In the genomic region with DNA sequence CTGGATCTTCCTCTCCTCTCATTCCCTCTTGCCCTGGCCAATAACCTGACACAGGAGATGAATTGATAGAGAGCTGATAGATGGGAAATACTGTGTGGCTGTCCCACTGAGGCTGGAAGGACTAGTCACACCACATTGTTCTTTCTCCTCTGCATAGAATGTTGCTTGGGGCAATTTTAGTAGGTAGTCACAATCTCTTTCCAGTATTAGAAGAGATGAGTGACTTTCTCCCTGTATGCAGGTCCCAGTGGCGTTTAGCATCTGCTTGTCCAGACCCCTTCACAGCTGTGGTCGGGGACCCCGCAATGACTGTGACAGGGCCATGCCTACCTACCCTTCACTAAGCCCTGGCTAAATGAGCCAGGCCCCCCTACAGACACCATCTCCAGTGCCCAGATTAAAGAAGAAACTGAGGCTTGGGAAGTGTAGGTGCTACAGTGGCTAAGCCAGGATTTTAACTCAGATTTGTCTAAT, we compare ENCODE assay signal across 33 cellular contexts. TPM values are rescaled to one million over a fixed set of nuclear protein-coding genes. Genes with fewer than 3 reads are reported as not detected.
A peak's percentile ranks its signal among the peaks of the same experiment; 100 is the strongest.
DNase-seq lines count a peak whose midpoint lies in the region; ATAC-seq, FAIRE-seq and TF ChIP-seq lines count a peak whose summit lies in the region.
"Had no signal": no experiment of that assay in that cellular context is flagged by ENCODE, and none has a peak within 500 bp of the region (broad histone marks: within the 10 kb centered on the region; RNA-seq: fewer than 3 reads in every experiment).

No MANE protein-coding gene starts in this region.

- no peak overlapping the region for H3K4me3 Mint-ChIP-seq in activated T-cell treated with anti-CD3 and anti-CD28 coated beads, Interleukin-2, amount 50 U/mL, for 72 hours
- H3K4me3 Mint-ChIP-seq: activated CD8-positive, alpha-beta T cell treated with anti-CD3 and anti-CD28 coated beads for 36 hours; effector memory CD8-positive, alpha-beta T cell; naive thymus-derived CD4-positive, alpha-beta T cell; stimulated activated naive CD8-positive, alpha-beta T cell treated with anti-CD3 and anti-CD28 coated beads, Interleukin-15, amount 100 ng/mL, for 72 hours had no signal

- H3K4me3 ChIP-seq in PC-3 (ENCODE audit: low read length) (peak overlapping the region; percentile 19; the same call in 1 of the 2 replicates), GM12878 (no peak overlapping the region), keratinocyte (ENCODE audit: control insufficient read depth in 2 of 3, extremely low read depth in 1 of 3, insufficient read depth in 2 of 3, low read depth in 1 of 3, low read length in 3 of 3) (no peak overlapping the region), transverse colon (no peak overlapping the region)
- H3K4me3 ChIP-seq: esophagus muscularis mucosa, HAP-1, K562, left ventricle myocardium inferior, prostate gland, SJSA1, tibial artery had no signal

- dilution Hi-C loops in keratinocyte (cut with MboI; ENCODE audit: extremely low pct_ligation_motif_present, low sequenced_read_pairs), result no loop called here

- CTCF ChIA-PET in PC-3 (lab: Charles Lee), result no interaction called here
- CTCF ChIA-PET in GM12878 (lab: Yijun Ruan, JAX), result interaction anchor here (0.9 to 3.0 kb wide), 8 partner anchors 9 to 103 kb away, joined by 3 to 20 read pairs (median 8); no protein-coding TSS in a partner anchor

- no peak for TF ChIP-seq CTCF in PC-3 (conservative IDR thresholded peaks at IDR 0.05; ENCODE audit: low read depth, low read length)
- TF ChIP-seq CTCF in GM12878 (IDR thresholded peaks at IDR 0.05 in 2 of 3, conservative IDR thresholded peaks at IDR 0.05 in 1 of 3; ENCODE audit: control insufficient read depth in 2 of 3, extremely low read depth in 1 of 3, insufficient read depth in 1 of 3, low read depth in 3 of 3, low read length in 3 of 3), result no peak
- no peak for TF ChIP-seq CTCF in keratinocyte (optimal IDR thresholded peaks at IDR 0.05 in 1 of 3, IDR thresholded peaks at IDR 0.05 in 1 of 3, conservative IDR thresholded peaks at IDR 0.05 in 1 of 3; ENCODE audit: extremely low read depth in 1 of 3, insufficient read depth in 2 of 3, low read length in 3 of 3)
- no peak for TF ChIP-seq CTCF in transverse colon (IDR thresholded peaks at IDR 0.05)

- POLR2A ChIA-PET in PC-3 (lab: Charles Lee; ENCODE audit: unreplicated experiment) (interaction anchor here (0.5 to 1.4 kb wide), 2 partner anchors 8 to 269 kb away, joined by 3 to 12 read pairs; no protein-coding TSS in a partner anchor), GM12878 (lab: Charles Lee) (interaction anchor here (1.5 to 1.6 kb wide), 2 partner anchors 18 to 134 kb away, joined by 3 to 4 read pairs; no protein-coding TSS in a partner anchor)

- H3K4me1 ChIP-seq in PC-3 (ENCODE audit: insufficient read depth, low read length), result peaks cover 65% of the 10 kb centered on the region
- peaks cover 32% of the 10 kb centered on the region for H3K4me1 ChIP-seq in GM12878 (ENCODE audit: control insufficient read depth, insufficient read depth, low read length)
- peaks cover 67% of the 10 kb centered on the region for H3K4me1 ChIP-seq in keratinocyte (ENCODE audit: control insufficient read depth, extremely low read depth, insufficient read depth, low read length)
- peaks cover 9 to 55% (median 23%) of the 10 kb centered on the region in 4 donors for H3K4me1 ChIP-seq in transverse colon
- H3K4me1 ChIP-seq: HAP-1, prostate gland, tibial artery had no signal

- H3K79me2 ChIP-seq in PC-3 (ENCODE audit: low read length) (no peaks in the 10 kb centered on the region), GM12878 (ENCODE audit: control insufficient read depth, insufficient read depth, low read length) (no peaks in the 10 kb centered on the region), keratinocyte (ENCODE audit: control insufficient read depth, insufficient read depth, low read length) (no peaks in the 10 kb centered on the region)

- BruUV-seq in PC-3 (replicated peaks; lab: Mats Ljungman, UMichigan) (no TSS peak), GM12878 (replicated peaks; lab: Mats Ljungman, UMichigan) (no TSS peak)

- H3K9me2 ChIP-seq in PC-3 (replicated peaks; ENCODE audit: low read length), result no peaks in the 10 kb centered on the region

- H3K27ac ChIP-seq in PC-3 (ENCODE audit: low read length), result peak overlapping the region; percentile 98
- H3K27ac ChIP-seq in GM12878 (ENCODE audit: control insufficient read depth, insufficient read depth), result no peak overlapping the region
- H3K27ac ChIP-seq in keratinocyte (ENCODE audit: control insufficient read depth, insufficient read depth, low read length), result peak overlapping the region; percentile 94
- H3K27ac ChIP-seq in transverse colon, result peak overlapping the region; percentile 59 to 84 (median 64)
- H3K27ac ChIP-seq: C4-2B, esophagus muscularis mucosa, left ventricle myocardium inferior, prostate gland, SJSA1, tibial artery had no signal

- no peaks in the 10 kb centered on the region for H3K9me3 ChIP-seq in PC-3 (ENCODE audit: low read length)
- H3K9me3 ChIP-seq in GM12878 (replicated peaks; ENCODE audit: control insufficient read depth, insufficient read depth, low read length), result no peaks in the 10 kb centered on the region
- H3K9me3 ChIP-seq in keratinocyte (ENCODE audit: control insufficient read depth, low read depth, low read length), result no peaks in the 10 kb centered on the region
- no peaks in the 10 kb centered on the region for H3K9me3 ChIP-seq in transverse colon
- H3K9me3 ChIP-seq: esophagus muscularis mucosa, HAP-1, left ventricle myocardium inferior, prostate gland, SJSA1, tibial artery had no signal

- H2AFZ ChIP-seq in PC-3 (ENCODE audit: low read length), result no peak overlapping the region
- H2AFZ ChIP-seq in GM12878 (ENCODE audit: control insufficient read depth, low read depth, low read length), result no peak overlapping the region
- no peak overlapping the region for H2AFZ ChIP-seq in keratinocyte (ENCODE audit: control insufficient read depth, low read length)

- H4K20me1 ChIP-seq in PC-3 (ENCODE audit: low read length) (no peaks in the 10 kb centered on the region), GM12878 (ENCODE audit: control insufficient read depth, insufficient read depth) (no peaks in the 10 kb centered on the region), keratinocyte (ENCODE audit: control insufficient read depth, extremely low read depth, insufficient read depth, low read length) (no peaks in the 10 kb centered on the region)

- H3K36me3 ChIP-seq in PC-3 (ENCODE audit: low read depth, low read length) (no peaks in the 10 kb centered on the region), GM12878 (ENCODE audit: control insufficient read depth in 2 of 2, insufficient read depth in 2 of 2, low read length in 1 of 2) (no peaks in the 10 kb centered on the region), keratinocyte (ENCODE audit: control insufficient read depth in 2 of 2, extremely low read depth in 1 of 2, insufficient read depth in 2 of 2, low read length in 2 of 2) (no peaks in the 10 kb centered on the region), transverse colon (no peaks in the 10 kb centered on the region)
- H3K36me3 ChIP-seq: esophagus muscularis mucosa, HAP-1, left ventricle myocardium inferior, prostate gland, SJSA1, tibial artery had no signal

- peak overlapping the region; percentile 75 for H3K4me2 ChIP-seq in PC-3 (ENCODE audit: low read length)
- no peak overlapping the region for H3K4me2 ChIP-seq in GM12878 (ENCODE audit: control insufficient read depth, insufficient read depth)
- H3K4me2 ChIP-seq in keratinocyte (ENCODE audit: control insufficient read depth, extremely low read depth, insufficient read depth, low read depth, low read length), result peak overlapping the region; percentile 67

- DNase-seq in PC-3 (no peak), GM12878 (ENCODE audit: low read depth, low spot score) (no peak), keratinocyte (ENCODE audit: low read depth, low spot score) (no peak), transverse colon (peak; percentile 7), NCI-H2227 treated with DMSO at 0.1 percent for 48 hours (lab: John Stamatoyannopoulos, UW) (no peak), cortex of kidney (lab: John Stamatoyannopoulos, UW) (no peak)
- no peak for DNase-seq in activated T-cell treated with anti-CD3 and anti-CD28 coated beads, Interleukin-2, amount 50 U/mL, for 72 hours
- DNase-seq: activated CD4-positive, CD25-positive, alpha-beta regulatory T cell treated with anti-CD3 and anti-CD28 coated beads, Interleukin-2, amount 50 U/mL, for 72 hours; activated CD8-positive, alpha-beta T cell treated with anti-CD3 and anti-CD28 coated beads for 36 hours; activated gamma-delta T cell treated with Interleukin-2 at 50 U/mL for 16 hours; effector memory CD8-positive, alpha-beta T cell; hippocampal formation; left ventricle myocardium inferior; NCI-H1105; NCI-H1930; NCI-H524 treated with DMSO at 0.1 percent for 48 hours; NK-92 treated with Interleukin-12 subunit alpha and Interleukin-12 subunit beta, amount 100 ng/mL, for 24 hours; nucleus accumbens; stimulated activated naive CD8-positive, alpha-beta T cell treated with anti-CD3 and anti-CD28 coated beads, Interleukin-15, amount 100 ng/mL, for 72 hours; T-helper 1 cell had no signal

- TF ChIP-seq POLR2A in GM12878 (IDR thresholded peaks at IDR 0.05; ENCODE audit: low read depth, low read length), result no peak
- TF ChIP-seq POLR2A in transverse colon (IDR thresholded peaks at IDR 0.05), result no peak

- H3K9ac ChIP-seq in PC-3 (ENCODE audit: low read length) (peak overlapping the region; percentile 89), GM12878 (ENCODE audit: control insufficient read depth, insufficient read depth, low read length) (no peak overlapping the region), keratinocyte (ENCODE audit: control insufficient read depth, extremely low read depth, insufficient read depth, low read length) (peak overlapping the region; percentile 23)

- H3K27me3 ChIP-seq in PC-3 (ENCODE audit: low read length), result no peaks in the 10 kb centered on the region
- H3K27me3 ChIP-seq in GM12878 (replicated peaks in 1 of 2; ENCODE audit: control insufficient read depth in 2 of 2, insufficient read depth in 2 of 2, low read length in 1 of 2), result no peaks in the 10 kb centered on the region; a peak in 1 of 4 replicates
- no peaks in the 10 kb centered on the region for H3K27me3 ChIP-seq in keratinocyte (ENCODE audit: control insufficient read depth, extremely low read depth, insufficient read depth, low read length)
- H3K27me3 ChIP-seq in transverse colon, result no peaks in the 10 kb centered on the region
- H3K27me3 ChIP-seq: esophagus muscularis mucosa, SJSA1, tibial artery had no signal

- H3K4me1 Mint-ChIP-seq in activated T-cell treated with anti-CD3 and anti-CD28 coated beads, Interleukin-2, amount 50 U/mL, for 72 hours (ENCODE audit: low read depth), result no peaks in the 10 kb centered on the region
- H3K4me1 Mint-ChIP-seq: stimulated activated naive CD8-positive, alpha-beta T cell treated with anti-CD3 and anti-CD28 coated beads, Interleukin-15, amount 100 ng/mL, for 72 hours had no signal

- WGBS in GM12878 (ENCODE audit: insufficient coverage, insufficient replicate concordance, low lambda C conversion rate, missing lambda C conversion rate), result 78% methylated on average over 3 of the region's 3 CpGs
- WGBS in transverse colon (ENCODE audit: low coverage in 1 of 2), 2 donors, result 74% methylated on average over 3 of the region's 3 CpGs; no CpG with 5 or more reads in 1 of the 2 donors

- no peaks in the 10 kb centered on the region for H3K9me3 Mint-ChIP-seq in activated T-cell treated with anti-CD3 and anti-CD28 coated beads, Interleukin-2, amount 50 U/mL, for 72 hours
- H3K9me3 Mint-ChIP-seq: activated CD8-positive, alpha-beta T cell treated with anti-CD3 and anti-CD28 coated beads for 36 hours; effector memory CD8-positive, alpha-beta T cell; naive thymus-derived CD4-positive, alpha-beta T cell; stimulated activated naive CD8-positive, alpha-beta T cell treated with anti-CD3 and anti-CD28 coated beads, Interleukin-15, amount 100 ng/mL, for 72 hours had no signal

- FAIRE-seq in GM12878 (lab: Jason Lieb, UNC), result no peak
- peak; percentile 20 for FAIRE-seq in keratinocyte (lab: Jason Lieb, UNC)
- FAIRE-seq: colon, frontal cortex, HTR-8/SVneo, islet of Langerhans, K562 had no signal

- H3K36me3 Mint-ChIP-seq in activated T-cell treated with anti-CD3 and anti-CD28 coated beads, Interleukin-2, amount 50 U/mL, for 72 hours (ENCODE audit: insufficient read depth in 2 of 2), result no peaks in the 10 kb centered on the region
- H3K36me3 Mint-ChIP-seq: naive thymus-derived CD4-positive, alpha-beta T cell had no signal

- H3K27ac Mint-ChIP-seq in activated T-cell treated with anti-CD3 and anti-CD28 coated beads, Interleukin-2, amount 50 U/mL, for 72 hours, result no peak overlapping the region
- H3K27ac Mint-ChIP-seq: activated CD8-positive, alpha-beta T cell treated with anti-CD3 and anti-CD28 coated beads for 36 hours; effector memory CD8-positive, alpha-beta T cell; naive thymus-derived CD4-positive, alpha-beta T cell; stimulated activated naive CD8-positive, alpha-beta T cell treated with anti-CD3 and anti-CD28 coated beads, Interleukin-15, amount 100 ng/mL, for 72 hours had no signal

- no peak for TF ChIP-seq EP300 in GM12878 (IDR thresholded peaks at IDR 0.05; ENCODE audit: borderline replicate concordance in 1 of 2, control insufficient read depth in 1 of 2, low read depth in 2 of 2, low read length in 2 of 2)
- no peak for TF ChIP-seq EP300 in transverse colon (IDR thresholded peaks at IDR 0.05; ENCODE audit: low read depth)

- in situ Hi-C loops in GM12878 (cut with MboI) (loop anchor here (25.0 kb wide), 1 partner anchor 357 kb away; no protein-coding TSS in a partner anchor), transverse colon (cut with MboI; ENCODE audit: low pct_ligation_motif_present in 1 of 4, low pct_unique_long_range_greater_than_20kb in 1 of 4, low sequenced_read_pairs in 3 of 4) (no loop called here)

- H3K27me3 Mint-ChIP-seq in activated T-cell treated with anti-CD3 and anti-CD28 coated beads, Interleukin-2, amount 50 U/mL, for 72 hours (ENCODE audit: low read depth), result no peaks in the 10 kb centered on the region
- H3K27me3 Mint-ChIP-seq: activated CD8-positive, alpha-beta T cell treated with anti-CD3 and anti-CD28 coated beads for 36 hours had no signal

- intact Hi-C loops in PC-3 (cut with micrococcal nuclease) (loop anchor here (2.0 kb wide), 1 partner anchor 43 kb away; no protein-coding TSS in a partner anchor), GM12878 (cut with micrococcal nuclease; ENCODE audit: unreplicated experiment) (no loop called here), transverse colon (cut with DNase I; ENCODE audit: low total_unique reads) (loop anchor here (10.0 kb wide), 1 partner anchor 91 kb away; no protein-coding TSS in a partner anchor)

- no peak for ATAC-seq in PC-3
- no peak for ATAC-seq in GM12878
- no peak for ATAC-seq in activated T-cell treated with anti-CD3 and anti-CD28 coated beads, Interleukin-2, amount 50 U/mL, for 72 hours (replicated peaks in 1 of 2)
- ATAC-seq: activated CD8-positive, alpha-beta T cell treated with anti-CD3 and anti-CD28 coated beads for 36 hours; effector memory CD8-positive, alpha-beta T cell; K562; naive thymus-derived CD4-positive, alpha-beta T cell; Panc1; stimulated activated naive CD8-positive, alpha-beta T cell treated with anti-CD3 and anti-CD28 coated beads, Interleukin-15, amount 100 ng/mL, for 72 hours had no signal

- no peak for TF ChIP-seq RAD21 in GM12878 (IDR thresholded peaks at IDR 0.05; ENCODE audit: insufficient read depth, low read depth, low read length)

- SMC1A ChIA-PET in GM12878 (lab: Charles Lee; ENCODE audit: uncharacterized antibody, unreplicated experiment), result interaction anchor here (0.6 to 2.1 kb wide), 7 partner anchors 8 to 113 kb away, joined by 3 to 8 read pairs (median 4); no protein-coding TSS in a partner anchor

- H3K9me1 ChIP-seq in keratinocyte (ENCODE audit: control insufficient read depth, extremely low read depth, insufficient read depth, low read length), result peaks cover 4% of the 10 kb centered on the region

- peaks cover 21% of the 10 kb centered on the region for H3F3A ChIP-seq in PC-3 (ENCODE audit: low read length, unreplicated experiment)

- RAD21 ChIA-PET in GM12878 (lab: Charles Lee; ENCODE audit: unreplicated experiment), result interaction anchor here (2.0 to 2.6 kb wide), 2 partner anchors 20 to 43 kb away, joined by 4 to 7 read pairs; no protein-coding TSS in a partner anchor

RNA-seq across cellular contexts. Expression of a gene that starts 24.0 kb away (rescaled TPM):
- total RNA-seq in PC-3 (2014; rRNA removed) (54.8 and 72.9 TPM in 2 replicates), GM12878 (2014; rRNA removed) (0.05 and 0.17 TPM in 2 replicates), GM12878 (2014; rRNA removed; fragmentation: Illumina TruSeq; extraction: Trizol) (not detected in 2 replicates), GM12878 (2021) (0.19 and 0.23 TPM in 2 replicates), transverse colon (10 to 100 TPM in 3 of 4 donors, 1 to 10 TPM in 1; 8.6 to 21.4 (median 12.6) TPM)
- 1.6 and 1.8 TPM in 2 replicates for total RNA-seq in GM12878 (2013; cell fraction: nucleolus; rRNA removed)
- polyA plus RNA-seq in GM12878 (2011; ENCODE audit: low read depth), result not detected
- polyA plus RNA-seq in GM12878 (2011; rRNA removed) (not detected in 2 replicates), GM12878 (2014; fragmentation: Illumina TruSeq; extraction: Trizol) (0.03 TPM in 1 of 2 replicates, not detected in the other), GM12878 (2014; fragmentation: Nextera tagmentation; extraction: Ambion mirVana) (not detected), GM12878 (2014; rRNA removed) (0.04 TPM in 1 of 2 replicates, not detected in the other), GM12878 (2016; fragmentation: Nextera tagmentation; extraction: Ambion mirVana) (not detected), keratinocyte (3.9 to 6.9 TPM (median 5.1 TPM) in 3 replicates)
- not detected in 2 replicates for polyA plus RNA-seq in GM12878 (2011; cell fraction: cytosol; rRNA removed)
- polyA plus RNA-seq in GM12878 (2011; cell fraction: nucleus; rRNA removed), result not detected in 2 replicates
- 0.11 TPM in 1 of 2 replicates, not detected in the other for polyA plus RNA-seq in GM12878 (2012)
- not detected in 2 replicates for polyA minus RNA-seq in GM12878 (2011; rRNA and poly(A)+ RNA removed)
- not detected in 2 replicates for polyA minus RNA-seq in GM12878 (2011; cell fraction: cytosol; rRNA and poly(A)+ RNA removed)
- polyA minus RNA-seq in GM12878 (2011; cell fraction: nucleus; rRNA and poly(A)+ RNA removed), result not detected in 2 replicates
- 1.7 TPM for polyA plus RNA-seq in keratinocyte (2011; ENCODE audit: low read depth)
- polyA plus RNA-seq in keratinocyte (2011; cell fraction: cytosol; rRNA removed), result 2.4 and 2.8 TPM in 2 replicates
- polyA plus RNA-seq in keratinocyte (2011; cell fraction: nucleus; rRNA removed), result 3.9 and 4.0 TPM in 2 replicates
- 2.1 and 7.0 TPM in 2 replicates for polyA plus RNA-seq in keratinocyte (2012; ENCODE audit: low replicate concordance)
- 4.4 to 18.0 TPM (median 7.1 TPM) in 3 replicates for polyA minus RNA-seq in keratinocyte
- 2.3 TPM for polyA minus RNA-seq in keratinocyte (2011; cell fraction: cytosol; rRNA and poly(A)+ RNA removed)
- polyA minus RNA-seq in keratinocyte (2011; cell fraction: nucleus; rRNA and poly(A)+ RNA removed), result 3.8 and 3.9 TPM in 2 replicates
- total RNA-seq in activated T-cell treated with anti-CD3 and anti-CD28 coated beads, Interleukin-2, amount 50 U/mL, for 72 hours, result not detected
- total RNA-seq: activated CD8-positive, alpha-beta T cell treated with anti-CD3 and anti-CD28 coated beads for 36 hours; frontal cortex; K562; SJSA1 had no signal
- polyA plus RNA-seq: K562; naive thymus-derived CD4-positive, alpha-beta T cell had no signal

RNA-seq across cellular contexts. Expression of a gene that starts 52.0 kb away (rescaled TPM):
- total RNA-seq in PC-3 (2014; rRNA removed) (7.1 and 8.8 TPM in 2 replicates), GM12878 (2014; rRNA removed) (19.5 and 21.1 TPM in 2 replicates), GM12878 (2014; rRNA removed; fragmentation: Illumina TruSeq; extraction: Trizol) (39.2 and 42.5 TPM in 2 replicates), GM12878 (2021) (82.8 and 89.8 TPM in 2 replicates), transverse colon (10 to 100 TPM in 3 of 4 donors, 1 to 10 TPM in 1; 9.1 to 15.9 (median 15.0) TPM)
- 80.2 and 85.2 TPM in 2 replicates for total RNA-seq in GM12878 (2013; cell fraction: nucleolus; rRNA removed)
- 26.8 TPM for polyA plus RNA-seq in GM12878 (2011; ENCODE audit: low read depth)
- polyA plus RNA-seq in GM12878 (2011; rRNA removed) (52.7 and 68.3 TPM in 2 replicates), GM12878 (2014; fragmentation: Illumina TruSeq; extraction: Trizol) (62.4 and 70.9 TPM in 2 replicates), GM12878 (2014; fragmentation: Nextera tagmentation; extraction: Ambion mirVana) (10 to 100 TPM; 13.2 to 15.4 TPM), GM12878 (2014; rRNA removed) (43.0 and 44.6 TPM in 2 replicates), GM12878 (2016; fragmentation: Nextera tagmentation; extraction: Ambion mirVana) (10 to 100 TPM; 58.7 to 68.4 TPM), keratinocyte (11.6 to 16.2 TPM (median 14.2 TPM) in 3 replicates)
- polyA plus RNA-seq in GM12878 (2011; cell fraction: cytosol; rRNA removed), result 34.0 and 36.1 TPM in 2 replicates
- polyA plus RNA-seq in GM12878 (2011; cell fraction: nucleus; rRNA removed), result 55.8 and 56.5 TPM in 2 replicates
- 27.1 and 40.7 TPM in 2 replicates for polyA plus RNA-seq in GM12878 (2012)
- polyA minus RNA-seq in GM12878 (2011; rRNA and poly(A)+ RNA removed), result 46.8 and 48.8 TPM in 2 replicates
- polyA minus RNA-seq in GM12878 (2011; cell fraction: cytosol; rRNA and poly(A)+ RNA removed), result 30.5 and 31.3 TPM in 2 replicates
- 36.1 and 52.3 TPM in 2 replicates for polyA minus RNA-seq in GM12878 (2011; cell fraction: nucleus; rRNA and poly(A)+ RNA removed)
- polyA plus RNA-seq in keratinocyte (2011; ENCODE audit: low read depth), result 42.3 TPM
- polyA plus RNA-seq in keratinocyte (2011; cell fraction: cytosol; rRNA removed), result 12.3 and 17.5 TPM in 2 replicates
- 18.2 and 21.1 TPM in 2 replicates for polyA plus RNA-seq in keratinocyte (2011; cell fraction: nucleus; rRNA removed)
- polyA plus RNA-seq in keratinocyte (2012; ENCODE audit: low replicate concordance), result 11.2 and 12.1 TPM in 2 replicates
- polyA minus RNA-seq in keratinocyte, result 6.9 to 14.1 TPM (median 10.5 TPM) in 3 replicates
- 14.8 TPM for polyA minus RNA-seq in keratinocyte (2011; cell fraction: cytosol; rRNA and poly(A)+ RNA removed)
- 9.6 and 16.4 TPM in 2 replicates for polyA minus RNA-seq in keratinocyte (2011; cell fraction: nucleus; rRNA and poly(A)+ RNA removed)
- 10 to 100 TPM; 38.3 to 47.1 TPM for total RNA-seq in activated T-cell treated with anti-CD3 and anti-CD28 coated beads, Interleukin-2, amount 50 U/mL, for 72 hours
